In the genomic region with DNA sequence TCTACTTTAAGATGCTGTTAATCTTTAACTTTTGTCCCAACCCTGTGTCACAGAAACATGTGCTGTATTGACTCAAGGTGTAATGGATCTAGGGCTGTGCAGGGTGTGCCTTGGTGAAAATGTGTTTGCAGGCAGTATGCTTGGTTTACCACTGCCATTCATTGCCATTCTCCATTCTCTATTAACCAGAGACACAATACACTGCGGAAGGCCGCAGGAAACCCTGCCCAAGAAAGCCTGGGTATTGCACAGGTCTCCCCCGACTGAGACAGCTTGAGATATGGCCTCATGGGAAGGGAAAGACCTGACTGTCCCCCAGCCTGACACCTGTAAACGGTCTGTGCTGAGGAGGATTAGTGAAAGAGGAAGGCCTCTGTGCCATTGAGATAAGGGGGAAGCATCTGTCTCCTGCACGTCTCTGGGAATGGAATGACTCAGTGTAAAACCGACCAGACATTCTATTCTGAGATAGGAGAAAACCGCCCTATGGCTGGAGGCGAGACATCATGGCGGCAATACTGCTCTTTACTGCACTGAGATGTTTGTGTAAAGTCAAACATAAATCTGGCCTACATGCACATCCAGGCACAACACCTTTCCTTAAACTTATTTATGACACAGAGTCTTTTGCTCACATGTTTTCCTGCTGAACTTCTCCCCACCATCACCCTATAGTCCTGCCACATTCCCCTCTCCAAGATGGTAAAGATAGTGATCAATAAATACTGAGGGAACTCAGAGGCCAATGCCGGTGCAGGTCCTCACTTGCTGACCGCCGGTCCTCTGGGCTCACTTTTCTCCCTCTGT, we compare ENCODE assay signal across 1 cellular context.
TF ChIP-seq lines count a peak whose summit lies in the region.

No MANE protein-coding gene starts in this region.

TF ChIP-seq in K562, 482 proteins besides CTCF, POLR2A, EP300 and RAD21 (continued from another document and continues in another):
- TF ChIP-seq, protein P1, sequence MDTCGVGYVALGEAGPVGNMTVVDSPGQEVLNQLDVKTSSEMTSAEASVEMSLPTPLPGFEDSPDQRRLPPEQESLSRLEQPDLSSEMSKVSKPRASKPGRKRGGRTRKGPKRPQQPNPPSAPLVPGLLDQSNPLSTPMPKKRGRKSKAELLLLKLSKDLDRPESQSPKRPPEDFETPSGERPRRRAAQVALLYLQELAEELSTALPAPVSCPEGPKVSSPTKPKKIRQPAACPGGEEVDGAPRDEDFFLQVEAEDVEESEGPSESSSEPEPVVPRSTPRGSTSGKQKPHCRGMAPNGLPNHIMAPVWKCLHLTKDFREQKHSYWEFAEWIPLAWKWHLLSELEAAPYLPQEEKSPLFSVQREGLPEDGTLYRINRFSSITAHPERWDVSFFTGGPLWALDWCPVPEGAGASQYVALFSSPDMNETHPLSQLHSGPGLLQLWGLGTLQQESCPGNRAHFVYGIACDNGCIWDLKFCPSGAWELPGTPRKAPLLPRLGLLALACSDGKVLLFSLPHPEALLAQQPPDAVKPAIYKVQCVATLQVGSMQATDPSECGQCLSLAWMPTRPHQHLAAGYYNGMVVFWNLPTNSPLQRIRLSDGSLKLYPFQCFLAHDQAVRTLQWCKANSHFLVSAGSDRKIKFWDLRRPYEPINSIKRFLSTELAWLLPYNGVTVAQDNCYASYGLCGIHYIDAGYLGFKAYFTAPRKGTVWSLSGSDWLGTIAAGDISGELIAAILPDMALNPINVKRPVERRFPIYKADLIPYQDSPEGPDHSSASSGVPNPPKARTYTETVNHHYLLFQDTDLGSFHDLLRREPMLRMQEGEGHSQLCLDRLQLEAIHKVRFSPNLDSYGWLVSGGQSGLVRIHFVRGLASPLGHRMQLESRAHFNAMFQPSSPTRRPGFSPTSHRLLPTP (IDR thresholded peaks at IDR 0.05; ENCODE audit: borderline replicate concordance, extremely low read depth, insufficient read length) = no peak
- TF ChIP-seq, protein P2, sequence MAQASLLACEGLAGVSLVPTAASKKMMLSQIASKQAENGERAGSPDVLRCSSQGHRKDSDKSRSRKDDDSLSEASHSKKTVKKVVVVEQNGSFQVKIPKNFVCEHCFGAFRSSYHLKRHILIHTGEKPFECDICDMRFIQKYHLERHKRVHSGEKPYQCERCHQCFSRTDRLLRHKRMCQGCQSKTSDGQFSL (CRISPR knock-in tag; IDR thresholded peaks at IDR 0.05) = no peak
- TF ChIP-seq, protein P2 (tag; IDR thresholded peaks at IDR 0.05) = peak in 1 of 2 experiments; percentile 86; a peak in 2 of 4 replicates
- TF ChIP-seq ARNT (IDR thresholded peaks at IDR 0.05) (peak; percentile 98), CBFB (CRISPR knock-in tag; IDR thresholded peaks at IDR 0.05) (no peak), SIN3A (IDR thresholded peaks at IDR 0.05; ENCODE audit: borderline replicate concordance in 2 of 2, control insufficient read depth in 1 of 2, low read depth in 2 of 2, low read length in 2 of 2) (no peak), SP1 (CRISPR knock-in tag; IDR thresholded peaks at IDR 0.05) (peak; percentile 54; the same call in 1 of the 2 replicates), ZNF224 (CRISPR knock-in tag; IDR thresholded peaks at IDR 0.05) (no peak), HSF4 (CRISPR knock-in tag; IDR thresholded peaks at IDR 0.05; ENCODE audit: borderline replicate concordance) (peak; percentile 60; the same call in 1 of the 2 replicates), MAZ (CRISPR knock-in tag; conservative IDR thresholded peaks at IDR 0.05 in 1 of 2, IDR thresholded peaks at IDR 0.05 in 1 of 2) (peak; percentile 57 to 84; a peak in 3 of 4 replicates), MXI1 (IDR thresholded peaks at IDR 0.05; ENCODE audit: low read depth, low read length) (peak; percentile 60; the same call in 1 of the 2 replicates), CBFA2T2 (conservative IDR thresholded peaks at IDR 0.05) (peak; percentile 100), IRF2 (CRISPR knock-in tag; IDR thresholded peaks at IDR 0.05) (no peak), PTRF (tag; IDR thresholded peaks at IDR 0.05) (peak; percentile 81), U2AF2 (optimal IDR thresholded peaks at IDR 0.05; ENCODE audit: low read depth, low read length) (no peak), PHB2 (IDR thresholded peaks at IDR 0.05; ENCODE audit: low read depth) (peak; percentile 93), JUNB (CRISPR knock-in tag; conservative IDR thresholded peaks at IDR 0.05) (no peak), CCNT2 (IDR thresholded peaks at IDR 0.05; ENCODE audit: borderline replicate concordance, extremely low read depth, insufficient read length, low read depth, low read length) (peak; percentile 85)
- TF ChIP-seq, protein P3, sequence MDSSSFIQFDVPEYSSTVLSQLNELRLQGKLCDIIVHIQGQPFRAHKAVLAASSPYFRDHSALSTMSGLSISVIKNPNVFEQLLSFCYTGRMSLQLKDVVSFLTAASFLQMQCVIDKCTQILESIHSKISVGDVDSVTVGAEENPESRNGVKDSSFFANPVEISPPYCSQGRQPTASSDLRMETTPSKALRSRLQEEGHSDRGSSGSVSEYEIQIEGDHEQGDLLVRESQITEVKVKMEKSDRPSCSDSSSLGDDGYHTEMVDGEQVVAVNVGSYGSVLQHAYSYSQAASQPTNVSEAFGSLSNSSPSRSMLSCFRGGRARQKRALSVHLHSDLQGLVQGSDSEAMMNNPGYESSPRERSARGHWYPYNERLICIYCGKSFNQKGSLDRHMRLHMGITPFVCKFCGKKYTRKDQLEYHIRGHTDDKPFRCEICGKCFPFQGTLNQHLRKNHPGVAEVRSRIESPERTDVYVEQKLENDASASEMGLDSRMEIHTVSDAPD (CRISPR knock-in tag; IDR thresholded peaks at IDR 0.05) = peak; percentile 41; the same call in 1 of the 2 replicates
- TF ChIP-seq, protein P4, sequence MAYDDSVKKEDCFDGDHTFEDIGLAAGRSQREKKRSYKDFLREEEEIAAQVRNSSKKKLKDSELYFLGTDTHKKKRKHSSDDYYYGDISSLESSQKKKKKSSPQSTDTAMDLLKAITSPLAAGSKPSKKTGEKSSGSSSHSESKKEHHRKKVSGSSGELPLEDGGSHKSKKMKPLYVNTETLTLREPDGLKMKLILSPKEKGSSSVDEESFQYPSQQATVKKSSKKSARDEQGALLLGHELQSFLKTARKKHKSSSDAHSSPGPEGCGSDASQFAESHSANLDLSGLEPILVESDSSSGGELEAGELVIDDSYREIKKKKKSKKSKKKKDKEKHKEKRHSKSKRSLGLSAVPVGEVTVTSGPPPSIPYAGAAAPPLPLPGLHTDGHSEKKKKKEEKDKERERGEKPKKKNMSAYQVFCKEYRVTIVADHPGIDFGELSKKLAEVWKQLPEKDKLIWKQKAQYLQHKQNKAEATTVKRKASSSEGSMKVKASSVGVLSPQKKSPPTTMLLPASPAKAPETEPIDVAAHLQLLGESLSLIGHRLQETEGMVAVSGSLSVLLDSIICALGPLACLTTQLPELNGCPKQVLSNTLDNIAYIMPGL (CRISPR knock-in tag; IDR thresholded peaks at IDR 0.05) = no peak
- TF ChIP-seq, protein P5, sequence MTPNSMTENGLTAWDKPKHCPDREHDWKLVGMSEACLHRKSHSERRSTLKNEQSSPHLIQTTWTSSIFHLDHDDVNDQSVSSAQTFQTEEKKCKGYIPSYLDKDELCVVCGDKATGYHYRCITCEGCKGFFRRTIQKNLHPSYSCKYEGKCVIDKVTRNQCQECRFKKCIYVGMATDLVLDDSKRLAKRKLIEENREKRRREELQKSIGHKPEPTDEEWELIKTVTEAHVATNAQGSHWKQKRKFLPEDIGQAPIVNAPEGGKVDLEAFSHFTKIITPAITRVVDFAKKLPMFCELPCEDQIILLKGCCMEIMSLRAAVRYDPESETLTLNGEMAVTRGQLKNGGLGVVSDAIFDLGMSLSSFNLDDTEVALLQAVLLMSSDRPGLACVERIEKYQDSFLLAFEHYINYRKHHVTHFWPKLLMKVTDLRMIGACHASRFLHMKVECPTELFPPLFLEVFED (CRISPR knock-in tag; conservative IDR thresholded peaks at IDR 0.05) = 0 out of 2 replicates have a peak, but pooled peaks have one; percentile 5
- TF ChIP-seq, protein P6, sequence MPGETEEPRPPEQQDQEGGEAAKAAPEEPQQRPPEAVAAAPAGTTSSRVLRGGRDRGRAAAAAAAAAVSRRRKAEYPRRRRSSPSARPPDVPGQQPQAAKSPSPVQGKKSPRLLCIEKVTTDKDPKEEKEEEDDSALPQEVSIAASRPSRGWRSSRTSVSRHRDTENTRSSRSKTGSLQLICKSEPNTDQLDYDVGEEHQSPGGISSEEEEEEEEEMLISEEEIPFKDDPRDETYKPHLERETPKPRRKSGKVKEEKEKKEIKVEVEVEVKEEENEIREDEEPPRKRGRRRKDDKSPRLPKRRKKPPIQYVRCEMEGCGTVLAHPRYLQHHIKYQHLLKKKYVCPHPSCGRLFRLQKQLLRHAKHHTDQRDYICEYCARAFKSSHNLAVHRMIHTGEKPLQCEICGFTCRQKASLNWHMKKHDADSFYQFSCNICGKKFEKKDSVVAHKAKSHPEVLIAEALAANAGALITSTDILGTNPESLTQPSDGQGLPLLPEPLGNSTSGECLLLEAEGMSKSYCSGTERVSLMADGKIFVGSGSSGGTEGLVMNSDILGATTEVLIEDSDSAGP (CRISPR knock-in tag; IDR thresholded peaks at IDR 0.05) = no peak
- TF ChIP-seq, protein P7, sequence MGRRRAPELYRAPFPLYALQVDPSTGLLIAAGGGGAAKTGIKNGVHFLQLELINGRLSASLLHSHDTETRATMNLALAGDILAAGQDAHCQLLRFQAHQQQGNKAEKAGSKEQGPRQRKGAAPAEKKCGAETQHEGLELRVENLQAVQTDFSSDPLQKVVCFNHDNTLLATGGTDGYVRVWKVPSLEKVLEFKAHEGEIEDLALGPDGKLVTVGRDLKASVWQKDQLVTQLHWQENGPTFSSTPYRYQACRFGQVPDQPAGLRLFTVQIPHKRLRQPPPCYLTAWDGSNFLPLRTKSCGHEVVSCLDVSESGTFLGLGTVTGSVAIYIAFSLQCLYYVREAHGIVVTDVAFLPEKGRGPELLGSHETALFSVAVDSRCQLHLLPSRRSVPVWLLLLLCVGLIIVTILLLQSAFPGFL (CRISPR knock-in tag; IDR thresholded peaks at IDR 0.05) = no peak
- TF ChIP-seq, protein P8, sequence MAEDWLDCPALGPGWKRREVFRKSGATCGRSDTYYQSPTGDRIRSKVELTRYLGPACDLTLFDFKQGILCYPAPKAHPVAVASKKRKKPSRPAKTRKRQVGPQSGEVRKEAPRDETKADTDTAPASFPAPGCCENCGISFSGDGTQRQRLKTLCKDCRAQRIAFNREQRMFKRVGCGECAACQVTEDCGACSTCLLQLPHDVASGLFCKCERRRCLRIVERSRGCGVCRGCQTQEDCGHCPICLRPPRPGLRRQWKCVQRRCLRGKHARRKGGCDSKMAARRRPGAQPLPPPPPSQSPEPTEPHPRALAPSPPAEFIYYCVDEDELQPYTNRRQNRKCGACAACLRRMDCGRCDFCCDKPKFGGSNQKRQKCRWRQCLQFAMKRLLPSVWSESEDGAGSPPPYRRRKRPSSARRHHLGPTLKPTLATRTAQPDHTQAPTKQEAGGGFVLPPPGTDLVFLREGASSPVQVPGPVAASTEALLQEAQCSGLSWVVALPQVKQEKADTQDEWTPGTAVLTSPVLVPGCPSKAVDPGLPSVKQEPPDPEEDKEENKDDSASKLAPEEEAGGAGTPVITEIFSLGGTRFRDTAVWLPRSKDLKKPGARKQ (CRISPR knock-in tag; IDR thresholded peaks at IDR 0.05) = no peak
- TF ChIP-seq, protein P9, sequence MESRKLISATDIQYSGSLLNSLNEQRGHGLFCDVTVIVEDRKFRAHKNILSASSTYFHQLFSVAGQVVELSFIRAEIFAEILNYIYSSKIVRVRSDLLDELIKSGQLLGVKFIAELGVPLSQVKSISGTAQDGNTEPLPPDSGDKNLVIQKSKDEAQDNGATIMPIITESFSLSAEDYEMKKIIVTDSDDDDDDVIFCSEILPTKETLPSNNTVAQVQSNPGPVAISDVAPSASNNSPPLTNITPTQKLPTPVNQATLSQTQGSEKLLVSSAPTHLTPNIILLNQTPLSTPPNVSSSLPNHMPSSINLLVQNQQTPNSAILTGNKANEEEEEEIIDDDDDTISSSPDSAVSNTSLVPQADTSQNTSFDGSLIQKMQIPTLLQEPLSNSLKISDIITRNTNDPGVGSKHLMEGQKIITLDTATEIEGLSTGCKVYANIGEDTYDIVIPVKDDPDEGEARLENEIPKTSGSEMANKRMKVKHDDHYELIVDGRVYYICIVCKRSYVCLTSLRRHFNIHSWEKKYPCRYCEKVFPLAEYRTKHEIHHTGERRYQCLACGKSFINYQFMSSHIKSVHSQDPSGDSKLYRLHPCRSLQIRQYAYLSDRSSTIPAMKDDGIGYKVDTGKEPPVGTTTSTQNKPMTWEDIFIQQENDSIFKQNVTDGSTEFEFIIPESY (CRISPR knock-in tag; IDR thresholded peaks at IDR 0.05) = no peak
- TF ChIP-seq, protein P10, sequence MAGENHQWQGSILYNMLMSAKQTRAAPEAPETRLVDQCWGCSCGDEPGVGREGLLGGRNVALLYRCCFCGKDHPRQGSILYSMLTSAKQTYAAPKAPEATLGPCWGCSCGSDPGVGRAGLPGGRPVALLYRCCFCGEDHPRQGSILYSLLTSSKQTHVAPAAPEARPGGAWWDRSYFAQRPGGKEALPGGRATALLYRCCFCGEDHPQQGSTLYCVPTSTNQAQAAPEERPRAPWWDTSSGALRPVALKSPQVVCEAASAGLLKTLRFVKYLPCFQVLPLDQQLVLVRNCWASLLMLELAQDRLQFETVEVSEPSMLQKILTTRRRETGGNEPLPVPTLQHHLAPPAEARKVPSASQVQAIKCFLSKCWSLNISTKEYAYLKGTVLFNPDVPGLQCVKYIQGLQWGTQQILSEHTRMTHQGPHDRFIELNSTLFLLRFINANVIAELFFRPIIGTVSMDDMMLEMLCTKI (IDR thresholded peaks at IDR 0.05; ENCODE audit: partially characterized antibody) = no peak
- TF ChIP-seq, protein P11, sequence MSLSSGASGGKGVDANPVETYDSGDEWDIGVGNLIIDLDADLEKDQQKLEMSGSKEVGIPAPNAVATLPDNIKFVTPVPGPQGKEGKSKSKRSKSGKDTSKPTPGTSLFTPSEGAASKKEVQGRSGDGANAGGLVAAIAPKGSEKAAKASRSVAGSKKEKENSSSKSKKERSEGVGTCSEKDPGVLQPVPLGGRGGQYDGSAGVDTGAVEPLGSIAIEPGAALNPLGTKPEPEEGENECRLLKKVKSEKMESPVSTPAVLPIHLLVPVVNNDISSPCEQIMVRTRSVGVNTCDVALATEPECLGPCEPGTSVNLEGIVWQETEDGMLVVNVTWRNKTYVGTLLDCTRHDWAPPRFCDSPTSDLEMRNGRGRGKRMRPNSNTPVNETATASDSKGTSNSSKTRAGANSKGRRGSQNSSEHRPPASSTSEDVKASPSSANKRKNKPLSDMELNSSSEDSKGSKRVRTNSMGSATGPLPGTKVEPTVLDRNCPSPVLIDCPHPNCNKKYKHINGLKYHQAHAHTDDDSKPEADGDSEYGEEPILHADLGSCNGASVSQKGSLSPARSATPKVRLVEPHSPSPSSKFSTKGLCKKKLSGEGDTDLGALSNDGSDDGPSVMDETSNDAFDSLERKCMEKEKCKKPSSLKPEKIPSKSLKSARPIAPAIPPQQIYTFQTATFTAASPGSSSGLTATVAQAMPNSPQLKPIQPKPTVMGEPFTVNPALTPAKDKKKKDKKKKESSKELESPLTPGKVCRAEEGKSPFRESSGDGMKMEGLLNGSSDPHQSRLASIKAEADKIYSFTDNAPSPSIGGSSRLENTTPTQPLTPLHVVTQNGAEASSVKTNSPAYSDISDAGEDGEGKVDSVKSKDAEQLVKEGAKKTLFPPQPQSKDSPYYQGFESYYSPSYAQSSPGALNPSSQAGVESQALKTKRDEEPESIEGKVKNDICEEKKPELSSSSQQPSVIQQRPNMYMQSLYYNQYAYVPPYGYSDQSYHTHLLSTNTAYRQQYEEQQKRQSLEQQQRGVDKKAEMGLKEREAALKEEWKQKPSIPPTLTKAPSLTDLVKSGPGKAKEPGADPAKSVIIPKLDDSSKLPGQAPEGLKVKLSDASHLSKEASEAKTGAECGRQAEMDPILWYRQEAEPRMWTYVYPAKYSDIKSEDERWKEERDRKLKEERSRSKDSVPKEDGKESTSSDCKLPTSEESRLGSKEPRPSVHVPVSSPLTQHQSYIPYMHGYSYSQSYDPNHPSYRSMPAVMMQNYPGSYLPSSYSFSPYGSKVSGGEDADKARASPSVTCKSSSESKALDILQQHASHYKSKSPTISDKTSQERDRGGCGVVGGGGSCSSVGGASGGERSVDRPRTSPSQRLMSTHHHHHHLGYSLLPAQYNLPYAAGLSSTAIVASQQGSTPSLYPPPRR (CRISPR knock-in tag; IDR thresholded peaks at IDR 0.05; ENCODE audit: borderline replicate concordance) = no peak
